ENCODE assay signal across 11 cellular contexts in genomic region chr16:79923431-79923830, GRCh38.
"Had no signal": no experiment of that assay in that cellular context is flagged by ENCODE, and none has a peak within 500 bp of the region (broad histone marks: within the 10 kb centered on the region; RNA-seq: fewer than 3 reads in every experiment).

No MANE protein-coding gene starts in this region.

- DNase-seq: GM23248, GOT3, H7, H9, HCEC 1CT, HFFc6 had no signal

- H3K4me2 ChIP-seq: GM23338 had no signal

- FAIRE-seq: H1, H54 had no signal

- H3K27ac ChIP-seq: GM23248 had no signal

- H2AFZ ChIP-seq: GM23248, GM23338 had no signal

- H3K4me3 ChIP-seq: GM23248, GM23338, HAP-1 had no signal

- H3K9me3 ChIP-seq: HAP-1 had no signal

- ATAC-seq: GM23338, HCT116 had no signal

- H3K36me3 ChIP-seq: HAP-1 had no signal

- H3K9ac ChIP-seq: GM23248 had no signal
